ENCODE assay signal across 23 cellular contexts in the genomic region with DNA sequence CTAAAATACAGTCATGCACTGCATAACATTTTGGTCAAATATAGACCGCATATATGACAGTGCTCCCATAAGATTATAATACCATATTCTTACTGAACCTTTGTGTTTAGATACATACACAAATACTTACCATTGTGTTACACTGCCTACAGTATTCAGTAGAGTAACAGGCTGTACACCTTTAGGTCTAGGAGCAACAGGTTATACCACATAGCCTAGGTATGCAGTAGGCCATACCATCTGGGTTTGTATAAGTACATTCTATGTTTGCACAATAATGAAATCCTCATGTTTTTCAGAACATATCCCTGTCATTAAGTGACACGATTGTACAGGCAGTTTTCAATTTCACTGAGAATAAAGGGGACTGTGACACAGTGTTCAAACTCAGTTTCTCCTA.
"Had no signal": no experiment of that assay in that cellular context is flagged by ENCODE, and none has a peak within 500 bp of the region (broad histone marks: within the 10 kb centered on the region; RNA-seq: fewer than 3 reads in every experiment).

No MANE protein-coding gene starts in this region.

- H3K27ac ChIP-seq: left ventricle myocardium inferior, ovary, right atrium auricular region, right lobe of liver, tibial nerve, vagina had no signal

- H3K4me1 ChIP-seq: left ventricle myocardium inferior, right atrium auricular region, right lobe of liver, tibial nerve, vagina had no signal

- H3K4me1 Mint-ChIP-seq: mesothelial cell of epicardium; stimulated activated memory B cell treated with anti-CD40 and anti-IgM and Interleukin-4, amounts not matched to agents 10 μg/mL and 1 μg/mL and 100 μg/mL, for 72 hours had no signal

- H3K27ac Mint-ChIP-seq: mesothelial cell of epicardium; naive B cell; progenitor cell of endocrine pancreas; stimulated activated memory B cell treated with anti-CD40 and anti-IgM and Interleukin-4, amounts not matched to agents 10 μg/mL and 1 μg/mL and 100 μg/mL, for 72 hours; stimulated activated naive CD8-positive, alpha-beta T cell treated with anti-CD3 and anti-CD28 coated beads, Interleukin-15, amount 100 ng/mL, for 72 hours; type B pancreatic cell had no signal

- H3K4me2 ChIP-seq: smooth muscle cell had no signal

- H3K4me3 ChIP-seq: left ventricle myocardium inferior, lung, ovary, right atrium auricular region, right lobe of liver, smooth muscle cell, tibial nerve, vagina had no signal

- DNase-seq: islet precursor cell; left ventricle myocardium inferior; mesendoderm; naive B cell; natural killer cell; ovary; right lobe of liver; stimulated activated CD4-positive, alpha-beta T cell treated with anti-CD3 and anti-CD28 coated beads, Interleukin-1b, Interleukin-23, amount 100 ng/mL, for 48 hours; stimulated activated CD4-positive, alpha-beta T cell treated with anti-CD3 and anti-CD28 coated beads, Interleukin-2, amount 100 ng/mL, for 48 hours; stimulated activated CD4-positive, alpha-beta T cell treated with anti-CD3 and anti-CD28 coated beads, Interleukin-4, amount 100 ng/mL, for 4 hours; stimulated activated CD8-positive, alpha-beta memory T cell treated with anti-CD3 and anti-CD28 coated beads, Interleukin-4, amount 100 ng/mL, for 48 hours; stimulated activated naive CD4-positive, alpha-beta T cell treated with Interleukin-2 at 50 U/mL for 16 hours; stimulated activated naive CD8-positive, alpha-beta T cell treated with anti-CD3 and anti-CD28 coated beads, Interleukin-15, amount 100 ng/mL, for 72 hours; substantia nigra had no signal

- ATAC-seq: natural killer cell; right lobe of liver; stimulated activated memory B cell treated with anti-CD40 and anti-IgM and Interleukin-4, amounts not matched to agents 10 μg/mL and 1 μg/mL and 100 μg/mL, for 72 hours; stimulated activated naive CD8-positive, alpha-beta T cell treated with anti-CD3 and anti-CD28 coated beads, Interleukin-15, amount 100 ng/mL, for 72 hours had no signal

- H3K27me3 Mint-ChIP-seq: naive B cell; progenitor cell of endocrine pancreas; stimulated activated memory B cell treated with anti-CD40 and anti-IgM and Interleukin-4, amounts not matched to agents 10 μg/mL and 1 μg/mL and 100 μg/mL, for 72 hours; stimulated activated naive CD8-positive, alpha-beta T cell treated with anti-CD3 and anti-CD28 coated beads, Interleukin-15, amount 100 ng/mL, for 72 hours; type B pancreatic cell had no signal

- H3K4me3 Mint-ChIP-seq: mesothelial cell of epicardium; naive B cell; natural killer cell; stimulated activated memory B cell treated with anti-CD40 and anti-IgM and Interleukin-4, amounts not matched to agents 10 μg/mL and 1 μg/mL and 100 μg/mL, for 72 hours; stimulated activated naive CD8-positive, alpha-beta T cell treated with anti-CD3 and anti-CD28 coated beads, Interleukin-15, amount 100 ng/mL, for 72 hours; type B pancreatic cell had no signal

- H3K9me3 ChIP-seq: right lobe of liver, vagina had no signal

- H3K9me3 Mint-ChIP-seq: natural killer cell; stimulated activated naive CD8-positive, alpha-beta T cell treated with anti-CD3 and anti-CD28 coated beads, Interleukin-15, amount 100 ng/mL, for 72 hours; type B pancreatic cell had no signal
